ENCODE assay signal across 1 cellular context in the genomic region with DNA sequence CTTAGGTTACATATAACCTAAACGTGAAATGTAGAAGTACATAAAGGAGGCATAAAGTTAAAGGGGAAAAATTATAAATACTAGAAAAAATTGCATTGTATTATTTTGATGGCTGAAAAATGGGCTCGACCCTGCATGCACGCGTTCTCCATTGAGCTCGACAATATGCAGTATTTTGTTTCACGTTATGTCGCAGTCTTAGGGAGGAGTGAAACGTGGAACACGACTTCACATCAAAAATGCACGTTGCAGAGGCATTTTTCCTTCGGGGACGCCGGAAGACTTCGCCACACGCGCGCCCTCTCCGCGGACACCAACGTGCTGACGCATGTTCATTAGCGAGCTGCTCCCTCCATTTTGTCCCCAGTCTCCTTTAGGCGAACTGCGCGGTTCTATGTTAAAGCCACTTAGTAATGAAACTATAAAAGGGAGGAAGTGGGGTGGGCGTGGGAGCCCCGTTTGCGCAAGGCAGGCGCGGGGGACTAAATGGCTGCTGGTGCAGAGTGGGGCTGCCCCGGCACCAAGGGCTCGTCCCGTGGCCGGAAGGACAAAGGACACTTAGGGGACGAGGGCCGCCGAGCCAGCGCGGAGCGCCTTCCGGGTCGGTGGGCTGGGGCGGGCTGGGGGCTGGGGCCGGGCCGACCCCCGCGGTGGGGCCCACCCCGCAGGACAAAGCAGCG.
A peak's percentile ranks its signal among the peaks of the same experiment; 100 is the strongest.
TF ChIP-seq lines count a peak whose summit lies in the region.

No MANE protein-coding gene starts in this region.

TF ChIP-seq in WTC11, 78 proteins besides CTCF, POLR2A, EP300 and RAD21 (continued from another document):
- TF ChIP-seq, protein P1, sequence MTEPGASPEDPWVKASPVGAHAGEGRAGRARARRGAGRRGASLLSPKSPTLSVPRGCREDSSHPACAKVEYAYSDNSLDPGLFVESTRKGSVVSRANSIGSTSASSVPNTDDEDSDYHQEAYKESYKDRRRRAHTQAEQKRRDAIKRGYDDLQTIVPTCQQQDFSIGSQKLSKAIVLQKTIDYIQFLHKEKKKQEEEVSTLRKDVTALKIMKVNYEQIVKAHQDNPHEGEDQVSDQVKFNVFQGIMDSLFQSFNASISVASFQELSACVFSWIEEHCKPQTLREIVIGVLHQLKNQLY (CRISPR knock-in tag; IDR thresholded peaks at IDR 0.05) = no peak
- TF ChIP-seq PRRX2 (CRISPR knock-in tag; IDR thresholded peaks at IDR 0.05) (no peak; the same call in 1 of the 2 replicates), HMGA2 (CRISPR knock-in tag; IDR thresholded peaks at IDR 0.05) (0 out of 2 replicates have a peak, but pooled peaks have one; percentile 22)
